In the genomic region with DNA sequence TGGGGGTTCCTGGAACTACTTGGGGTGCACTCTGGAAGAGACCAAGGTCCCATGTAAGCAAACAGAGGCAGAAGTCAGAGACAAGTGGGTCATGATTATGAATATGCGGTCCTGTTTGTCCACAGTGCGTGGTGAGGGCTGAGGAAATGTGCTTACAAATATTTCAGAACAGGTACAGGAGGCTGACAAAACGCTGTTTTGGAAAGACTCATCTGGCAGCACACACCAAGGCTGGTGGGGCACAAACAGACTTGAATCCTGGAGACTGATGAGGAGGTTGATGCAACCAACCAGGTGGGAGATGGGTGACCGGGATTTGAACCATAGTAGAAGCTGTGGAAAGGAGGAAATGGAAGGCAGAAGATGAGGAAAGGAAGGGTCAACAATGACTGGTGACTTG, we compare ENCODE assay signal across 18 cellular contexts.
DNase-seq lines count a peak whose midpoint lies in the region; TF ChIP-seq lines count a peak whose summit lies in the region.
"Had no signal": no experiment of that assay in that cellular context is flagged by ENCODE, and none has a peak within 500 bp of the region (broad histone marks: within the 10 kb centered on the region; RNA-seq: fewer than 3 reads in every experiment).

No MANE protein-coding gene starts in this region.

- no peaks in the 10 kb centered on the region for H3K9me3 ChIP-seq in osteoblast (ENCODE audit: low read depth, low read length)
- H3K9me3 ChIP-seq: heart right ventricle, pancreas, thoracic aorta had no signal

- H2AFZ ChIP-seq in ACC112 (ENCODE audit: low read length, unreplicated experiment) (peak overlapping the region; percentile 47), osteoblast (ENCODE audit: low read length) (peak overlapping the region; percentile 52)

- H3K27ac ChIP-seq in ACC112 (ENCODE audit: low read depth, low read length) (peak overlapping the region; percentile 87), RWPE1 (peak overlapping the region; percentile 97), osteoblast (ENCODE audit: low read depth, low read length) (peak overlapping the region; percentile 100)
- H3K27ac ChIP-seq: heart right ventricle, pancreas, thoracic aorta had no signal

- no peaks in the 10 kb centered on the region for H3K79me2 ChIP-seq in ACC112 (ENCODE audit: control insufficient read depth, insufficient read depth, low read length, unreplicated experiment)
- no peaks in the 10 kb centered on the region for H3K79me2 ChIP-seq in osteoblast (ENCODE audit: insufficient read depth, low read length)

- no peaks in the 10 kb centered on the region for H3K36me3 ChIP-seq in ACC112 (ENCODE audit: insufficient read depth, low read length)
- no peaks in the 10 kb centered on the region for H3K36me3 ChIP-seq in osteoblast (ENCODE audit: insufficient read depth, low read length)
- H3K36me3 ChIP-seq: heart right ventricle, pancreas, thoracic aorta had no signal

- POLR2A ChIA-PET in RWPE1 (lab: Yijun Ruan, JAX; ENCODE audit: low non-redundant PET) = no interaction called here

- peak; percentile 37 for DNase-seq in RWPE1 (ENCODE audit: low spot score)
- peak; percentile 20 for DNase-seq in dermis blood vessel endothelial cell
- no peak for DNase-seq in osteoblast (ENCODE audit: insufficient read length, low spot score, missing footprints)
- no peak for DNase-seq in SW 1271 (lab: John Stamatoyannopoulos, UW)
- DNase-seq in hypothalamus (lab: John Stamatoyannopoulos, UW) = no peak
- no peak for DNase-seq in NCI-H1048 (lab: John Stamatoyannopoulos, UW)
- no peak for DNase-seq in activated gamma-delta T cell treated with Interleukin-2 at 50 U/mL for 16 hours
- DNase-seq: activated B cell treated with CpG ODN at 0.5 μM for 24 hours; activated CD8-positive, alpha-beta T cell treated with anti-CD3 and anti-CD28 coated beads for 36 hours; activated T-cell treated with anti-CD3 and anti-CD28 coated beads, Interleukin-2, amount 50 U/mL, for 48 hours; CD4-positive, alpha-beta T cell; DND-41; naive thymus-derived CD4-positive, alpha-beta T cell; NCI-H1417 treated with DMSO at 0.1 percent for 48 hours had no signal

- H3K4me1 ChIP-seq in ACC112 (ENCODE audit: control insufficient read depth, insufficient read depth, low read length, unreplicated experiment) (peaks cover 63% of the 10 kb centered on the region), osteoblast (ENCODE audit: insufficient read depth, low read length) (peaks cover 67% of the 10 kb centered on the region)
- H3K4me1 ChIP-seq: pancreas had no signal

- no peak for TF ChIP-seq CTCF in RWPE1 (conservative IDR thresholded peaks at IDR 0.05; ENCODE audit: low read depth)
- no peak for TF ChIP-seq CTCF in osteoblast (IDR thresholded peaks at IDR 0.05; ENCODE audit: extremely low read depth, low read depth, low read length)

- peak overlapping the region; percentile 30 for H3K4me2 ChIP-seq in osteoblast (ENCODE audit: insufficient read depth, low read length)

- H3K27me3 ChIP-seq in ACC112 (ENCODE audit: insufficient read depth, low read length) (no peaks in the 10 kb centered on the region), osteoblast (ENCODE audit: insufficient read depth, low read length) (no peaks in the 10 kb centered on the region)
- H3K27me3 ChIP-seq: heart right ventricle, pancreas had no signal

- CTCF ChIA-PET in RWPE1 (lab: Yijun Ruan, JAX) = no interaction called here

- no peak overlapping the region for H3K4me3 ChIP-seq in ACC112 (ENCODE audit: low read depth, low read length)
- no peak overlapping the region for H3K4me3 ChIP-seq in osteoblast (ENCODE audit: insufficient read depth, low read length)
- H3K4me3 ChIP-seq: heart right ventricle, pancreas, thoracic aorta had no signal

- no peaks in the 10 kb centered on the region for H4K20me1 ChIP-seq in osteoblast (ENCODE audit: insufficient read depth, low read length)

Comparison
In these comparisons a context has a peak if more than half of its experiments do, and no peak if none do; other contexts are left out.
1. DNase-seq: peak in RWPE1 (single experiment) and dermis blood vessel endothelial cell (single experiment); none in osteoblast (single experiment), SW 1271 (0 of 2), hypothalamus (0 of 51), NCI-H1048 (single experiment) and activated gamma-delta T cell treated with Interleukin-2 at 50 U/mL for 16 hours (single experiment).
2. Peak in every context shown above with its lines, with median percentiles within 50 percentile points of each other: H3K27ac ChIP-seq.